18 cellular contexts compared by ENCODE assay signal in genomic region chr22:37325024-37325395, GRCh38. TPM values are rescaled to one million over a fixed set of nuclear protein-coding genes. Genes with fewer than 3 reads are reported as not detected.
DNase-seq lines count a peak whose midpoint lies in the region; ATAC-seq, FAIRE-seq and TF ChIP-seq lines count a peak whose summit lies in the region.
"Had no signal": no experiment of that assay in that cellular context is flagged by ENCODE, and none has a peak within 500 bp of the region (broad histone marks: within the 10 kb centered on the region; RNA-seq: fewer than 3 reads in every experiment).

No MANE protein-coding gene starts in this region.

- H3K79me2 ChIP-seq in H1 (ENCODE audit: control insufficient read depth in 1 of 2, insufficient read depth in 2 of 2, low read length in 2 of 2) = no peaks in the 10 kb centered on the region

- no peak for TF ChIP-seq POLR2A in H1 (IDR thresholded peaks at IDR 0.05; ENCODE audit: control extremely low read depth in 1 of 2, low read depth in 2 of 2, low read length in 2 of 2)

- H3K4me1 ChIP-seq in HUES6 (ENCODE audit: control insufficient read depth, insufficient read depth, low read length) = peaks cover 18% of the 10 kb centered on the region
- peaks cover 7 to 18% (median 10%) of the 10 kb centered on the region in 4 experiments for H3K4me1 ChIP-seq in H1 (replicated peaks in 1 of 4; ENCODE audit: control insufficient read depth in 3 of 4, insufficient read depth in 4 of 4, low read length in 3 of 4)

- POLR2A ChIA-PET in H1 (lab: Charles Lee; ENCODE audit: partially characterized antibody) = no interaction called here
- POLR2A ChIA-PET in naive thymus-derived CD8-positive, alpha-beta T cell (lab: Charles Lee) = interaction anchor here (0.6 to 2.1 kb wide), 2 partner anchors 10 to 97 kb away, joined by 3 to 8 read pairs; no protein-coding TSS in a partner anchor

- TF ChIP-seq CTCF in AG09309 (IDR thresholded peaks at IDR 0.05; ENCODE audit: control insufficient read depth, insufficient read depth, low read depth, low read length, missing control alignments) = no peak
- TF ChIP-seq CTCF in H1 (IDR thresholded peaks at IDR 0.05; ENCODE audit: control extremely low read depth in 1 of 3, insufficient read depth in 1 of 3, low read depth in 1 of 3, low read length in 3 of 3) = no peak

- CTCF ChIA-PET in H1 (lab: Charles Lee; ENCODE audit: partially characterized antibody) = interaction anchor here (0.8 to 6.1 kb wide), 11 partner anchors 9 to 105 kb away, joined by 3 to 56 read pairs (median 5); no protein-coding TSS in a partner anchor

- no peak for DNase-seq in AG09309 (ENCODE audit: low read depth)
- no peak for DNase-seq in H1 (ENCODE audit: low read depth in 1 of 2, low spot score in 2 of 2)
- DNase-seq in naive thymus-derived CD8-positive, alpha-beta T cell = no peak
- DNase-seq in activated T-cell treated with anti-CD3 and anti-CD28 coated beads for 4 hours = no peak
- DNase-seq in activated naive CD4-positive, alpha-beta T cell treated with anti-CD3 and anti-CD28 coated beads, Interleukin-2, amount 50 U/mL, for 16 hours = no peak
- DNase-seq: activated CD4-positive, alpha-beta T cell treated with anti-CD3 and anti-CD28 coated beads, Interleukin-2, amount 10 ng/mL, durations not matched to agents 7 days and 5 days; activated CD8-positive, alpha-beta memory T cell treated with anti-CD3 and anti-CD28 coated beads, Interleukin-2, amount 50 U/mL, for 4 hours; DND-41; foreskin melanocyte; stimulated activated CD4-positive, alpha-beta T cell treated with anti-CD3 and anti-CD28 coated beads, Interleukin-15, amount 100 ng/mL, for 24 hours; SW 1271 had no signal

- H4K5ac ChIP-seq in H1 (ENCODE audit: insufficient read length, low read depth, low read length) = no peak overlapping the region

- no peaks in the 10 kb centered on the region for H3K9me3 Mint-ChIP-seq in naive thymus-derived CD8-positive, alpha-beta T cell
- H3K9me3 Mint-ChIP-seq: activated CD4-positive, alpha-beta T cell treated with anti-CD3 and anti-CD28 coated beads, Interleukin-2, amount 10 ng/mL, durations not matched to agents 7 days and 5 days; stimulated activated effector memory CD8-positive, alpha-beta T cell treated with anti-CD3 and anti-CD28 coated beads, Interleukin-12 subunit alpha, Interleukin-12 subunit beta, amount 100 ng/mL, for 72 hours had no signal

- no peak for TF ChIP-seq RAD21 in H1 (IDR thresholded peaks at IDR 0.05 in 1 of 2, conservative IDR thresholded peaks at IDR 0.05 in 1 of 2; ENCODE audit: low read depth in 2 of 2, low read length in 2 of 2)

- no peak overlapping the region for H2BK20ac ChIP-seq in H1 (ENCODE audit: low read length)

- peaks cover 0 to 3% (median 0%) of the 10 kb centered on the region in 3 donors for H3K36me3 Mint-ChIP-seq in naive thymus-derived CD8-positive, alpha-beta T cell

- H3K36me3 ChIP-seq in HUES6 (ENCODE audit: control insufficient read depth, insufficient read depth, low read length) = no peaks in the 10 kb centered on the region
- no peaks in the 10 kb centered on the region for H3K36me3 ChIP-seq in H1 (ENCODE audit: control insufficient read depth in 2 of 4, insufficient read depth in 4 of 4, low read length in 3 of 4)
- H3K36me3 ChIP-seq: left lung, thoracic aorta had no signal

- H3K27ac Mint-ChIP-seq in naive thymus-derived CD8-positive, alpha-beta T cell = no peak overlapping the region
- H3K27ac Mint-ChIP-seq: activated CD4-positive, alpha-beta T cell treated with anti-CD3 and anti-CD28 coated beads, Interleukin-2, amount 10 ng/mL, durations not matched to agents 7 days and 5 days; stimulated activated effector memory CD8-positive, alpha-beta T cell treated with anti-CD3 and anti-CD28 coated beads, Interleukin-12 subunit alpha, Interleukin-12 subunit beta, amount 100 ng/mL, for 72 hours had no signal

- no peak overlapping the region for H3K4ac ChIP-seq in H1 (replicated peaks; ENCODE audit: insufficient read length, low read depth, low read length)

- no peak overlapping the region for H3K14ac ChIP-seq in H1 (ENCODE audit: insufficient read length)

- H2BK5ac ChIP-seq in H1 (ENCODE audit: low read depth, low read length) = no peak overlapping the region

- H3K4me3 Mint-ChIP-seq in naive thymus-derived CD8-positive, alpha-beta T cell = no peak overlapping the region
- H3K4me3 Mint-ChIP-seq: activated CD4-positive, alpha-beta T cell treated with anti-CD3 and anti-CD28 coated beads, Interleukin-2, amount 10 ng/mL, durations not matched to agents 7 days and 5 days; stimulated activated effector memory CD8-positive, alpha-beta T cell treated with anti-CD3 and anti-CD28 coated beads, Interleukin-12 subunit alpha, Interleukin-12 subunit beta, amount 100 ng/mL, for 72 hours had no signal

- FAIRE-seq in H1 (lab: Jason Lieb, UNC) = no peak
- FAIRE-seq: TTC549 had no signal

- H3K27me3 ChIP-seq in HUES6 (ENCODE audit: control insufficient read depth, insufficient read depth, low read length) = peaks cover 73% of the 10 kb centered on the region
- peaks cover 0 to 27% (median 17%) of the 10 kb centered on the region in 4 experiments; a peak in 6 of 7 replicates for H3K27me3 ChIP-seq in H1 (replicated peaks in 1 of 4; ENCODE audit: control insufficient read depth in 3 of 4, extremely low read depth in 1 of 4, insufficient read depth in 3 of 4, low read length in 3 of 4)

- no peak overlapping the region for H3K56ac ChIP-seq in H1 (replicated peaks; ENCODE audit: insufficient read length, low read depth, low read length)

- H3K27me3 Mint-ChIP-seq in naive thymus-derived CD8-positive, alpha-beta T cell = peaks cover 10 to 46% (median 24%) of the 10 kb centered on the region in 5 donors

- H3K9me3 ChIP-seq in HUES6 (ENCODE audit: control insufficient read depth, insufficient read depth, low read depth, low read length) (no peaks in the 10 kb centered on the region), H1 (ENCODE audit: insufficient read depth in 2 of 2, low read depth in 1 of 2, low read length in 1 of 2) (no peaks in the 10 kb centered on the region)
- H3K9me3 ChIP-seq: left lung, thoracic aorta had no signal

- H2AK5ac ChIP-seq in H1 (ENCODE audit: low read depth, low read length) = no peak overlapping the region

- no peak overlapping the region for H2BK12ac ChIP-seq in H1 (ENCODE audit: low read depth, low read length)

- H3K4me2 ChIP-seq in H1 (ENCODE audit: insufficient read depth in 1 of 2, low read depth in 2 of 2, low read length in 2 of 2) = peak overlapping the region; percentile 51 to 62

- H4K8ac ChIP-seq in H1 (ENCODE audit: extremely low read depth, insufficient read depth, low read length) = no peak overlapping the region

- H4K91ac ChIP-seq in H1 (replicated peaks; ENCODE audit: insufficient read length, low read length) = peak overlapping the region; percentile 67

- H2BK120ac ChIP-seq in H1 (replicated peaks; ENCODE audit: low read depth, low read length) = no peak overlapping the region

- H3K9ac ChIP-seq in HUES6 (ENCODE audit: low read length) (no peak overlapping the region), H1 (replicated peaks in 1 of 4; ENCODE audit: extremely low read depth in 1 of 4, low read depth in 3 of 4, low read length in 3 of 4) (no peak overlapping the region)

- WGBS in H1 (ENCODE audit: extremely low coverage in 1 of 2, insufficient coverage in 1 of 2, insufficient read length in 1 of 2, insufficient replicate concordance in 2 of 2, low coverage in 1 of 2, low lambda C conversion rate in 2 of 2, missing lambda C conversion rate in 1 of 2), 2 experiments = 6% methylated on average over 10 of the region's 22 CpGs; no CpG with 5 or more reads in 1 of the 2 experiments

- no peak overlapping the region for H3K27ac ChIP-seq in HUES6 (ENCODE audit: low read depth, low read length)
- no peak overlapping the region for H3K27ac ChIP-seq in H1 (ENCODE audit: low read depth, low read length)
- H3K27ac ChIP-seq: left lung, thoracic aorta had no signal

- H2BK15ac ChIP-seq in H1 (ENCODE audit: low read length) = no peak overlapping the region

- H3K18ac ChIP-seq in H1 (ENCODE audit: extremely low read depth, low read length) = no peak overlapping the region; the same call in 1 of the 2 replicates

- no peak overlapping the region for H2AFZ ChIP-seq in H1 (ENCODE audit: low read length)

- H3K4me1 Mint-ChIP-seq in naive thymus-derived CD8-positive, alpha-beta T cell = peaks cover 0 to 8% (median 4%) of the 10 kb centered on the region in 4 donors
- H3K4me1 Mint-ChIP-seq: activated CD4-positive, alpha-beta T cell treated with anti-CD3 and anti-CD28 coated beads, Interleukin-2, amount 10 ng/mL, durations not matched to agents 7 days and 5 days had no signal

- H3K23me2 ChIP-seq in H1 (ENCODE audit: low read depth, low read length) = peaks cover 9% of the 10 kb centered on the region; the same call in 1 of the 2 replicates

- H3K23ac ChIP-seq in H1 (ENCODE audit: insufficient read length) = no peak overlapping the region

- peak; percentile 44 to 47 for ATAC-seq in naive thymus-derived CD8-positive, alpha-beta T cell
- ATAC-seq in HG02840 (IDR thresholded peaks at IDR 0.05; ENCODE audit: low FRiP score, unreplicated experiment) (no peak), HG03354 (IDR thresholded peaks at IDR 0.05; ENCODE audit: poor library complexity, severe bottlenecking, unreplicated experiment) (no peak)
- ATAC-seq: left lung; stimulated activated effector memory CD8-positive, alpha-beta T cell treated with anti-CD3 and anti-CD28 coated beads, Interleukin-12 subunit alpha, Interleukin-12 subunit beta, amount 100 ng/mL, for 72 hours had no signal

- H3K4me3 ChIP-seq in AG09309 (ENCODE audit: control insufficient read depth, low read depth, low read length) (peak overlapping the region; percentile 11; the same call in 1 of the 2 replicates), HUES6 (ENCODE audit: low read depth, low read length) (peak overlapping the region; percentile 55), H1 (ENCODE audit: extremely low read depth in 1 of 4, insufficient read depth in 2 of 4, low read depth in 3 of 4, low read length in 4 of 4) (peak overlapping the region in 2 of 4 experiments; percentile 26 to 53; a peak in 4 of 8 replicates)
- H3K4me3 ChIP-seq: left lung, thoracic aorta had no signal

- H3K79me1 ChIP-seq in H1 (ENCODE audit: low read depth, low read length) = no peaks in the 10 kb centered on the region

- H4K20me1 ChIP-seq in H1 (replicated peaks in 1 of 2; ENCODE audit: control insufficient read depth in 1 of 2, insufficient read depth in 2 of 2, low read length in 2 of 2) = no peaks in the 10 kb centered on the region

- no peak for TF ChIP-seq EP300 in H1 (IDR thresholded peaks at IDR 0.05; ENCODE audit: borderline replicate concordance in 1 of 2, low read depth in 2 of 2, low read length in 2 of 2)

RNA-seq across cellular contexts. Expression of gene CYTH4, which starts 42.7 kb away (rescaled TPM):
- total RNA-seq in H1 (2021; fragmentation: NEBNext Ultra II Directional; extraction: Animal tissue kit (Norgen Biotek cat#: 25700)) = not detected in 2 replicates
- polyA plus RNA-seq in H1 (2011; rRNA removed) = 0.08 and 0.09 TPM in 2 replicates
- 0.43 TPM for polyA plus RNA-seq in H1 (2011; cell fraction: cytosol; rRNA removed)
- polyA plus RNA-seq in H1 (2011; cell fraction: nucleus; rRNA removed) = 0.16 TPM
- 0.07 to 0.11 TPM in 2 of 4 replicates, not detected in the others for polyA plus RNA-seq in H1 (2012, experiment 1 of 2)
- polyA plus RNA-seq in H1 (2012, experiment 2 of 2) = not detected
- 0.02 TPM for polyA plus RNA-seq in H1 (2013, experiment 1 of 2)
- 0.04 TPM for polyA plus RNA-seq in H1 (2013, experiment 2 of 2)
- 0.10 TPM in 1 of 2 replicates, not detected in the other for polyA minus RNA-seq in H1 (2011; rRNA and poly(A)+ RNA removed)
- polyA minus RNA-seq in H1 (2011; cell fraction: cytosol; rRNA and poly(A)+ RNA removed) = not detected
- polyA minus RNA-seq in H1 (2011; cell fraction: nucleus; rRNA and poly(A)+ RNA removed) = not detected
- total RNA-seq in naive thymus-derived CD8-positive, alpha-beta T cell = 100 to 1,000 TPM; 177 to 193 TPM
- 10 to 100 TPM; 48.9 to 60.8 (median 54.6) TPM for polyA plus RNA-seq in naive thymus-derived CD8-positive, alpha-beta T cell

Comparison
In these comparisons a context has a peak if more than half of its experiments do, and no peak if none do; other contexts are left out.
1. ATAC-seq: peak in naive thymus-derived CD8-positive, alpha-beta T cell (2 of 2); none in HG02840 (single experiment) and HG03354 (single experiment).
2. RNA of gene CYTH4, which starts 42.7 kb away (total RNA-seq): 177 to 193 TPM in naive thymus-derived CD8-positive, alpha-beta T cell; not detected in H1; every median in the first group is over 100 times any median in the second.